8 cellular contexts compared by ENCODE assay signal in genomic region chr11:128172046-128172878, GRCh38.
DNase-seq lines count a peak whose midpoint lies in the region; ATAC-seq, FAIRE-seq and TF ChIP-seq lines count a peak whose summit lies in the region.

No MANE protein-coding gene starts in this region.

- no peak overlapping the region for H3K27ac Mint-ChIP-seq in WTC11

- H3K4me2 ChIP-seq in keratinocyte (ENCODE audit: control insufficient read depth, extremely low read depth, insufficient read depth, low read depth, low read length), result peak overlapping the region; percentile 61

- H3K4me3 Mint-ChIP-seq in WTC11, result no peak overlapping the region

- no peaks in the 10 kb centered on the region for H3K79me2 ChIP-seq in keratinocyte (ENCODE audit: control insufficient read depth, insufficient read depth, low read length)

- peak; percentile 83 for DNase-seq in EL
- DNase-seq in NCI-H2196 (lab: John Stamatoyannopoulos, UW; ENCODE audit: unreplicated experiment), result peak; percentile 84
- peak; percentile 84 for DNase-seq in WTC11 (ENCODE audit: low spot score)
- DNase-seq in bronchial epithelial cell (ENCODE audit: low read depth), result peak; percentile 75
- DNase-seq in keratinocyte (ENCODE audit: low read depth, low spot score), result peak; percentile 26
- peak; percentile 85 for DNase-seq in stimulated activated CD4-positive, alpha-beta T cell treated with anti-CD3 and anti-CD28 coated beads, Interleukin-1b, Interleukin-23, amount 100 ng/mL, for 48 hours

- no peaks in the 10 kb centered on the region for H3K36me3 Mint-ChIP-seq in WTC11

- no peak overlapping the region for H2AFZ ChIP-seq in keratinocyte (ENCODE audit: control insufficient read depth, low read length)

- H3K27me3 ChIP-seq in bronchial epithelial cell (ENCODE audit: control insufficient read depth, insufficient read depth, low read length), result no peaks in the 10 kb centered on the region
- H3K27me3 ChIP-seq in keratinocyte (ENCODE audit: control insufficient read depth, extremely low read depth, insufficient read depth, low read length), result no peaks in the 10 kb centered on the region

- H3K9ac ChIP-seq in keratinocyte (ENCODE audit: control insufficient read depth, extremely low read depth, insufficient read depth, low read length), result peak overlapping the region; percentile 16

- no peaks in the 10 kb centered on the region for H3K9me3 ChIP-seq in keratinocyte (ENCODE audit: control insufficient read depth, low read depth, low read length)

- H3K9me1 ChIP-seq in keratinocyte (ENCODE audit: control insufficient read depth, extremely low read depth, insufficient read depth, low read length), result no peaks in the 10 kb centered on the region

- peaks cover 9% of the 10 kb centered on the region for H3K4me1 ChIP-seq in keratinocyte (ENCODE audit: control insufficient read depth, extremely low read depth, insufficient read depth, low read length)

- TF ChIP-seq CTCF in WTC11 (IDR thresholded peaks at IDR 0.05), result peak; percentile 77
- TF ChIP-seq CTCF in bronchial epithelial cell (IDR thresholded peaks at IDR 0.05; ENCODE audit: insufficient read depth, low read length, severe bottlenecking), result peak; percentile 75
- peak; percentile 67 to 82 (median 82) for TF ChIP-seq CTCF in keratinocyte (optimal IDR thresholded peaks at IDR 0.05 in 1 of 3, IDR thresholded peaks at IDR 0.05 in 1 of 3, conservative IDR thresholded peaks at IDR 0.05 in 1 of 3; ENCODE audit: extremely low read depth in 1 of 3, insufficient read depth in 2 of 3, low read length in 3 of 3)

- no peaks in the 10 kb centered on the region for H4K20me1 ChIP-seq in keratinocyte (ENCODE audit: control insufficient read depth, extremely low read depth, insufficient read depth, low read length)

- H3K9me3 Mint-ChIP-seq in WTC11, result no peaks in the 10 kb centered on the region

- POLR2A ChIA-PET in WTC11 (lab: Charles Lee), result no interaction called here

- FAIRE-seq in bronchial epithelial cell (lab: Jason Lieb, UNC), result no peak
- FAIRE-seq in keratinocyte (lab: Jason Lieb, UNC), result peak; percentile 71

- no peaks in the 10 kb centered on the region for H3K27me3 Mint-ChIP-seq in WTC11 (ENCODE audit: low read depth)

- ATAC-seq in HG02870 (IDR thresholded peaks at IDR 0.05; ENCODE audit: unreplicated experiment) (peak; percentile 53), WTC11 (peak; percentile 73), HG02840 (IDR thresholded peaks at IDR 0.05; ENCODE audit: low FRiP score, unreplicated experiment) (no peak)

- peaks cover 15% of the 10 kb centered on the region for H3K4me1 Mint-ChIP-seq in WTC11

- H3K4me3 ChIP-seq in bronchial epithelial cell (ENCODE audit: low read depth, low read length) (no peak overlapping the region), keratinocyte (ENCODE audit: control insufficient read depth in 2 of 3, extremely low read depth in 1 of 3, insufficient read depth in 2 of 3, low read depth in 1 of 3, low read length in 3 of 3) (no peak overlapping the region)

- H3K36me3 ChIP-seq in bronchial epithelial cell (ENCODE audit: control insufficient read depth, insufficient read depth, low read length) (no peaks in the 10 kb centered on the region), keratinocyte (ENCODE audit: control insufficient read depth in 2 of 2, extremely low read depth in 1 of 2, insufficient read depth in 2 of 2, low read length in 2 of 2) (no peaks in the 10 kb centered on the region)

- H3K27ac ChIP-seq in keratinocyte (ENCODE audit: control insufficient read depth, insufficient read depth, low read length), result peak overlapping the region; percentile 59

- dilution Hi-C loops in keratinocyte (cut with MboI; ENCODE audit: extremely low pct_ligation_motif_present, low sequenced_read_pairs), result no loop called here

- CTCF ChIA-PET in WTC11 (lab: Charles Lee), result interaction anchor here (0.6 to 5.2 kb wide), 29 partner anchors 12 to 852 kb away, joined by 3 to 66 read pairs (median 4); no protein-coding TSS in a partner anchor

TF ChIP-seq in WTC11, 78 proteins besides CTCF, POLR2A, EP300 and RAD21 (continues in another document):
- no peak for TF ChIP-seq E2F1 (CRISPR knock-in tag; IDR thresholded peaks at IDR 0.05)
- no peak for TF ChIP-seq ZNF281 (CRISPR knock-in tag; IDR thresholded peaks at IDR 0.05)
- TF ChIP-seq IRF2 (CRISPR knock-in tag; IDR thresholded peaks at IDR 0.05; ENCODE audit: borderline replicate concordance, low read depth), result no peak
- TF ChIP-seq NFATC4 (CRISPR knock-in tag; IDR thresholded peaks at IDR 0.05), result no peak
- TF ChIP-seq TEAD4 (CRISPR knock-in tag; IDR thresholded peaks at IDR 0.05), result no peak
- no peak for TF ChIP-seq ATF3 (CRISPR knock-in tag; conservative IDR thresholded peaks at IDR 0.05)
- no peak for TF ChIP-seq TP53 (CRISPR knock-in tag; IDR thresholded peaks at IDR 0.05)
- no peak for TF ChIP-seq MLX (CRISPR knock-in tag; IDR thresholded peaks at IDR 0.05)
- TF ChIP-seq STAT6 (CRISPR knock-in tag; conservative IDR thresholded peaks at IDR 0.05; ENCODE audit: low read depth), result no peak
- no peak for TF ChIP-seq NFE2L1 (CRISPR knock-in tag; IDR thresholded peaks at IDR 0.05)
- TF ChIP-seq NFYB (CRISPR knock-in tag; conservative IDR thresholded peaks at IDR 0.05; ENCODE audit: low read depth), result no peak
- TF ChIP-seq HMGA2 (CRISPR knock-in tag; IDR thresholded peaks at IDR 0.05), result no peak
- TF ChIP-seq E2F4 (CRISPR knock-in tag; IDR thresholded peaks at IDR 0.05; ENCODE audit: borderline replicate concordance, low read depth), result no peak
- TF ChIP-seq ZNF396 (CRISPR knock-in tag; IDR thresholded peaks at IDR 0.05; ENCODE audit: borderline replicate concordance), result no peak

Comparison
In these comparisons a context has a peak if more than half of its experiments do, and no peak if none do; other contexts are left out.
1. DNase-seq: peak in every context shown above with its lines; median percentile 85 in stimulated activated CD4-positive, alpha-beta T cell treated with anti-CD3 and anti-CD28 coated beads, Interleukin-1b, Interleukin-23, amount 100 ng/mL, for 48 hours; 84 in NCI-H2196; 84 in WTC11; 83 in EL; 75 in bronchial epithelial cell; 26 in keratinocyte.